In genomic region chr14:96390965-96391292, GRCh38 we compare ENCODE assay signal across 8 cellular contexts. TPM values are rescaled to one million over a fixed set of nuclear protein-coding genes. Genes with fewer than 3 reads are reported as not detected.
DNase-seq lines count a peak whose midpoint lies in the region; ATAC-seq and TF ChIP-seq lines count a peak whose summit lies in the region.

No MANE protein-coding gene starts in this region.

- H3K4me2 ChIP-seq in mesendoderm (ENCODE audit: low read length), result peak overlapping the region; percentile 93

- no peak overlapping the region for H2BK120ac ChIP-seq in mesendoderm (ENCODE audit: low read depth, low read length)

- no peak for DNase-seq in cardiac muscle cell (ENCODE audit: low read depth in 1 of 2, low spot score in 1 of 2)
- DNase-seq in cardiac septum (ENCODE audit: low spot score), result no peak
- DNase-seq in brain microvascular endothelial cell, result no peak
- no peak for DNase-seq in mesendoderm
- no peak for DNase-seq in upper lobe of right lung
- no peak for DNase-seq in NCI-H1092 (lab: John Stamatoyannopoulos, UW)
- DNase-seq in activated CD4-positive, alpha-beta T cell treated with anti-CD3 and anti-CD28 coated beads for 4 hours, result no peak

- H3K4ac ChIP-seq in mesendoderm (ENCODE audit: low read depth, low read length), result no peak overlapping the region

- intact Hi-C loops in cardiac septum (cut with DNase I) (loop anchor here (1.0 kb wide), 1 partner anchor 28 kb away; the partner anchor contains the start of genes ATG2B and GSKIP), upper lobe of right lung (cut with DNase I) (no loop called here)

- no peaks in the 10 kb centered on the region for H3K9me3 ChIP-seq in cardiac muscle cell (ENCODE audit: low read depth)
- no peaks in the 10 kb centered on the region for H3K9me3 ChIP-seq in upper lobe of right lung

- no peak overlapping the region for H3K9ac ChIP-seq in mesendoderm (ENCODE audit: low read length)

- no peaks in the 10 kb centered on the region for H3K79me1 ChIP-seq in mesendoderm (ENCODE audit: low read length)

- H2BK15ac ChIP-seq in mesendoderm (replicated peaks; ENCODE audit: low read depth), result no peak overlapping the region

- H3K56ac ChIP-seq in mesendoderm (ENCODE audit: low read length), result peak overlapping the region; percentile 78

- H3K27ac ChIP-seq in cardiac muscle cell (no peak overlapping the region), brain microvascular endothelial cell (no peak overlapping the region), mesendoderm (ENCODE audit: low read depth, low read length) (no peak overlapping the region), upper lobe of right lung (peak overlapping the region; percentile 48)

- H3K4me3 ChIP-seq in cardiac muscle cell (peak overlapping the region; percentile 66), brain microvascular endothelial cell (ENCODE audit: low read depth, low read length) (peak overlapping the region; percentile 81), mesendoderm (ENCODE audit: low read length) (no peak overlapping the region), upper lobe of right lung (peak overlapping the region; percentile 78)

- in situ Hi-C loops in brain microvascular endothelial cell (cut with HindIII; ENCODE audit: low pct_ligation_motif_present, low sequenced_read_pairs), result no loop called here

- H3K18ac ChIP-seq in mesendoderm (ENCODE audit: low read length), result no peak overlapping the region

- ATAC-seq in upper lobe of right lung, result no peak
- ATAC-seq in GM21717 (IDR thresholded peaks at IDR 0.05; ENCODE audit: unreplicated experiment), result no peak

- no peak overlapping the region for H2AK5ac ChIP-seq in mesendoderm (ENCODE audit: low read length)

- no peak overlapping the region for H4K5ac ChIP-seq in mesendoderm (ENCODE audit: low read length)

- no peak overlapping the region for H3K23ac ChIP-seq in mesendoderm (ENCODE audit: low read length)

- no peak overlapping the region for H2BK5ac ChIP-seq in mesendoderm (ENCODE audit: low read length)

- no peak overlapping the region for H4K8ac ChIP-seq in mesendoderm (ENCODE audit: low read depth, low read length)

- peaks cover 17% of the 10 kb centered on the region for H3K27me3 ChIP-seq in cardiac muscle cell
- H3K27me3 ChIP-seq in brain microvascular endothelial cell (replicated peaks), result no peaks in the 10 kb centered on the region
- H3K27me3 ChIP-seq in mesendoderm (ENCODE audit: insufficient read depth, low read length, poor library complexity), result peaks cover 3% of the 10 kb centered on the region
- no peaks in the 10 kb centered on the region for H3K27me3 ChIP-seq in upper lobe of right lung

- TF ChIP-seq CTCF in cardiac muscle cell (IDR thresholded peaks at IDR 0.05; ENCODE audit: low read depth, low read length) (no peak), brain microvascular endothelial cell (IDR thresholded peaks at IDR 0.05; ENCODE audit: low read depth, low read length, missing control alignments) (no peak), upper lobe of right lung (IDR thresholded peaks at IDR 0.05) (no peak)

- WGBS in mesendoderm (ENCODE audit: extremely low coverage, insufficient coverage, low lambda C conversion rate), result no CpG with 5 or more reads among the region's 13 CpGs

- H3K36me3 ChIP-seq in cardiac muscle cell, result peaks cover 12% of the 10 kb centered on the region
- H3K36me3 ChIP-seq in brain microvascular endothelial cell (replicated peaks), result no peaks in the 10 kb centered on the region
- H3K36me3 ChIP-seq in mesendoderm (ENCODE audit: control insufficient read depth, insufficient read depth, low read length), result no peaks in the 10 kb centered on the region
- H3K36me3 ChIP-seq in upper lobe of right lung, result peaks cover 9% of the 10 kb centered on the region

- H3K79me2 ChIP-seq in mesendoderm (ENCODE audit: control insufficient read depth, insufficient read depth, low read length), result no peaks in the 10 kb centered on the region

- no peaks in the 10 kb centered on the region for H3K4me1 ChIP-seq in cardiac muscle cell (ENCODE audit: low read depth)
- H3K4me1 ChIP-seq in mesendoderm (ENCODE audit: control insufficient read depth, low read depth, low read length), result no peaks in the 10 kb centered on the region
- H3K4me1 ChIP-seq in upper lobe of right lung, result peaks cover 12% of the 10 kb centered on the region

RNA-seq across cellular contexts. Expression of gene AK7, which starts 1.0 kb away (rescaled TPM):
- total RNA-seq in cardiac muscle cell (5.6 and 7.6 TPM in 2 replicates), cardiac septum (0.62 TPM), upper lobe of right lung (2.6 TPM)
- 4.1 and 7.2 TPM in 2 replicates for polyA plus RNA-seq in cardiac muscle cell
- 1.2 TPM for polyA plus RNA-seq in mesendoderm (2013, experiment 1 of 2)
- 1.2 TPM for polyA plus RNA-seq in mesendoderm (2013, experiment 2 of 2)

RNA-seq across cellular contexts. Expression of gene GSKIP, which starts 27.6 kb away (rescaled TPM):
- total RNA-seq in cardiac muscle cell (11.8 and 16.4 TPM in 2 replicates), cardiac septum (14.6 TPM), upper lobe of right lung (13.9 TPM)
- 27.5 and 30.8 TPM in 2 replicates for polyA plus RNA-seq in cardiac muscle cell
- 24.4 TPM for polyA plus RNA-seq in mesendoderm (2013, experiment 1 of 2)
- 25.2 TPM for polyA plus RNA-seq in mesendoderm (2013, experiment 2 of 2)

RNA-seq across cellular contexts. Expression of gene ATG2B, which starts 27.8 kb away (rescaled TPM):
- total RNA-seq in cardiac muscle cell (11.8 and 18.2 TPM in 2 replicates), cardiac septum (14.2 TPM), upper lobe of right lung (19.1 TPM)
- 3.9 and 5.8 TPM in 2 replicates for polyA plus RNA-seq in cardiac muscle cell
- 4.8 TPM for polyA plus RNA-seq in mesendoderm (2013, experiment 1 of 2)
- 4.3 TPM for polyA plus RNA-seq in mesendoderm (2013, experiment 2 of 2)
